ENCODE assay signal across 8 cellular contexts in the genomic region with DNA sequence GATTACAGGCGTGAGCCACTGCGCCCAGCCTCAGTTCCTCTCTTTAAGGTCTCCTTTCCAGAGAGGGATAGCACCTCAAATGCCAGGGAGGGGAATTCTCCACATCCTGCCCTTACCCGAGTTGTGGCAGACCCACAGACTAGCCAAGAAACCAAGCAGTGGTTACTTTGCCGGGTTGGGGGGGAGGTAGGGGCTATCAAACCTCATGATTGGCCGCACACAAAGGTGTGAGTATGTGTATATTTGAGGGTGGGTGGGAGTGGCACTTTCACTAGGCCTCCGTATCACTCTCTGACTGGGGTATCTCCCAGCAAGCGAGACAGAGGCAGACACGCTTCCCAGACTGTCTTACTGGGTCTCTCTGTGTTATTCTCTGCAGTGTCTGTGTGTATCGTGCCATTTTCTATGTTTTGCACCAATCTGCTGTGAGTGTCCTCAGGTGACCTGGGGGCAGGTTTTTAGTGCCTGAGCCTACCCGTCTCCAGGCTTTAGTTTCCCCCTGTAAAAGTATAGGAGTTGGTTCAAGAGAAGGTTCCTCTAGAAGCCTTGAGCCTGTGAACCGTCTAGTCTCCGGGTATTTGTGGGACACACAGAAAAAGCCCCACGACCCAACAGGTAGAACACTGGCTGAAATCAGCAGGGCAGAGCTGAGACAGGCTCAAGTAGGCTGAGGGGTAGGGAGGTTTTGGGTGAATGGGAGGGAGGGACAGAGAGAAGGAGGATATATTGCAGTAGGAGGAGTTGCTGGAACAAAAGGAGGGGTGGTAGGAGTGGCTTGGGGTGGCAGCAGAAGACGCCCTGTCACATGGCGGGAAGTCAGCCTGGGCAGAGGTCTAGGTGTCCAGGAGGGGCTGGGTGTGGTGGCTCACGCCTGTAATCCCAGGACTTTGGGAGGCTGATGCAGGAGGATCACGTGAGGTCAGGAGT. TPM values are rescaled to one million over a fixed set of nuclear protein-coding genes. Genes with fewer than 3 reads are reported as not detected.
DNase-seq lines count a peak whose midpoint lies in the region; ATAC-seq and TF ChIP-seq lines count a peak whose summit lies in the region.

No MANE protein-coding gene starts in this region.

- no peaks in the 10 kb centered on the region for H3K9me3 ChIP-seq in heart right ventricle

- 48 to 51% methylated on average over 17 of the region's 17 CpGs for WGBS in heart right ventricle, 2 donors

- H3K4me3 ChIP-seq in heart right ventricle: peak overlapping the region in 6 of 10 donors; percentile 35 to 99 (median 88)

- peaks cover 74 to 100% (median 99%) of the 10 kb centered on the region in 9 donors for H3K4me1 ChIP-seq in heart right ventricle

- ATAC-seq in Right ventricle myocardium superior (ENCODE audit: poor library complexity): peak; percentile 5
- no peak for ATAC-seq in Right ventricle myocardium inferior
- ATAC-seq in heart right ventricle: no peak
- ATAC-seq in HG03520 (IDR thresholded peaks at IDR 0.05; ENCODE audit: unreplicated experiment): no peak

- no peaks in the 10 kb centered on the region for H3K27me3 ChIP-seq in heart right ventricle

- POLR2A ChIA-PET in activated CD4-positive, alpha-beta memory T cell treated with anti-CD3 and anti-CD28 coated beads for 36 hours (lab: Charles Lee): interaction anchor here (6.5 to 7.5 kb wide), 2 partner anchors 10 to 27 kb away, joined by 57 to 180 read pairs; a partner anchor contains a TSS

- no peak for TF ChIP-seq CTCF in heart right ventricle (IDR thresholded peaks at IDR 0.05)
- TF ChIP-seq CTCF in GM13977 (IDR thresholded peaks at IDR 0.05; ENCODE audit: extremely low read depth, insufficient read depth, missing control alignments): no peak

- intact Hi-C loops in Right ventricle myocardium superior (cut with DNase I) (no loop called here), Right ventricle myocardium inferior (cut with DNase I) (loop anchor here (1.0 to 10.0 kb wide), 3 partner anchors 10 to 540 kb away; no protein-coding TSS in a partner anchor), heart right ventricle (cut with DNase I) (no loop called here)
- intact Hi-C loops in activated CD4-positive, alpha-beta memory T cell treated with anti-CD3 and anti-CD28 coated beads for 36 hours (cut with micrococcal nuclease): no loop called here

- peaks cover 10% of the 10 kb centered on the region for H3K36me3 Mint-ChIP-seq in activated CD4-positive, alpha-beta memory T cell treated with anti-CD3 and anti-CD28 coated beads for 36 hours

- in situ Hi-C loops in GM13977 (cut with MboI; ENCODE audit: low pct_unique_long_range_greater_than_20kb, low sequenced_read_pairs, unreplicated experiment): no loop called here

- CTCF ChIA-PET in activated CD4-positive, alpha-beta memory T cell treated with anti-CD3 and anti-CD28 coated beads for 36 hours (lab: Charles Lee): interaction anchor here (0.6 to 26.8 kb wide), 5 partner anchors 9 to 185 kb away, joined by 3 to 1097 read pairs (median 7); a partner anchor contains a TSS

- peak overlapping the region; percentile 73 for H3K27ac Mint-ChIP-seq in activated CD4-positive, alpha-beta memory T cell treated with anti-CD3 and anti-CD28 coated beads for 36 hours

- peak overlapping the region; percentile 90 to 100 (median 98) for H3K27ac ChIP-seq in heart right ventricle

- H3K4me3 Mint-ChIP-seq in activated CD4-positive, alpha-beta memory T cell treated with anti-CD3 and anti-CD28 coated beads for 36 hours: peak overlapping the region; percentile 54

- H3K9me3 Mint-ChIP-seq in activated CD4-positive, alpha-beta memory T cell treated with anti-CD3 and anti-CD28 coated beads for 36 hours: no peaks in the 10 kb centered on the region

- H3K27me3 Mint-ChIP-seq in activated CD4-positive, alpha-beta memory T cell treated with anti-CD3 and anti-CD28 coated beads for 36 hours: no peaks in the 10 kb centered on the region

- H3K36me3 ChIP-seq in heart right ventricle: peaks cover 0 to 17% (median 0%) of the 10 kb centered on the region in 9 donors

- peak; percentile 75 for DNase-seq in Right ventricle myocardium superior
- no peak for DNase-seq in Right ventricle myocardium inferior (ENCODE audit: missing footprints)
- DNase-seq in activated CD4-positive, alpha-beta memory T cell treated with anti-CD3 and anti-CD28 coated beads for 36 hours: peak; percentile 59
- DNase-seq in heart right ventricle: no peak
- peak; percentile 19 to 63 (median 32) for DNase-seq in stimulated activated naive CD4-positive, alpha-beta T cell (lab: John Stamatoyannopoulos, UW)
- DNase-seq in GM13977 (ENCODE audit: low spot score): no peak
- DNase-seq in NCI-H1092 (lab: John Stamatoyannopoulos, UW): no peak

- peaks cover 88% of the 10 kb centered on the region for H3K4me1 Mint-ChIP-seq in activated CD4-positive, alpha-beta memory T cell treated with anti-CD3 and anti-CD28 coated beads for 36 hours (ENCODE audit: low read depth)

RNA-seq across cellular contexts. Expression of a gene that starts 10.3 kb away (rescaled TPM):
- 270 TPM for total RNA-seq in Right ventricle myocardium superior
- total RNA-seq in Right ventricle myocardium inferior: 288 TPM
- 100 to 1,000 TPM; 210 to 211 TPM for total RNA-seq in activated CD4-positive, alpha-beta memory T cell treated with anti-CD3 and anti-CD28 coated beads for 36 hours
- total RNA-seq in heart right ventricle: 100 to 1,000 TPM; 213 to 554 (median 267) TPM
- 100 to 1,000 TPM; 286 to 356 TPM for polyA plus RNA-seq in heart right ventricle

RNA-seq across cellular contexts. Expression of a gene that starts 28.6 kb away (rescaled TPM):
- total RNA-seq in Right ventricle myocardium superior (1.4 TPM), Right ventricle myocardium inferior (2.2 TPM), heart right ventricle (1 to 10 TPM in 9 of 10 donors, under 1 TPM in 1; 0.98 to 6.8 (median 1.8) TPM)
- 10 to 100 TPM; 68.2 to 75.1 TPM for total RNA-seq in activated CD4-positive, alpha-beta memory T cell treated with anti-CD3 and anti-CD28 coated beads for 36 hours
- polyA plus RNA-seq in heart right ventricle: 1 to 10 TPM; 1.1 to 2.0 TPM

RNA-seq across cellular contexts. Expression of a gene that starts 42.6 kb away (rescaled TPM):
- total RNA-seq in Right ventricle myocardium superior (0.16 TPM), Right ventricle myocardium inferior (0.24 TPM), heart right ventricle (under 1 TPM; 0.09 to 0.31 (median 0.19) TPM)
- total RNA-seq in activated CD4-positive, alpha-beta memory T cell treated with anti-CD3 and anti-CD28 coated beads for 36 hours: under 1 TPM; 0.43 to 0.51 TPM
- polyA plus RNA-seq in heart right ventricle: under 1 TPM; 0.17 to 0.29 TPM

Comparison
In these comparisons a context has a peak if more than half of its experiments do, and no peak if none do; other contexts are left out.
1. DNase-seq: peak in Right ventricle myocardium superior (single experiment), activated CD4-positive, alpha-beta memory T cell treated with anti-CD3 and anti-CD28 coated beads for 36 hours (single experiment) and stimulated activated naive CD4-positive, alpha-beta T cell (6 of 6); none in Right ventricle myocardium inferior (single experiment), heart right ventricle (0 of 2), GM13977 (single experiment) and NCI-H1092 (single experiment).
2. RNA of a gene that starts 28.6 kb away (total RNA-seq): 68.2 to 75.1 TPM in activated CD4-positive, alpha-beta memory T cell treated with anti-CD3 and anti-CD28 coated beads for 36 hours; 2.2 TPM in Right ventricle myocardium inferior (single experiment), 0.98 to 6.8 TPM in heart right ventricle and 1.4 TPM in Right ventricle myocardium superior (single experiment); every median in the first group is over 4 times any median in the second.